ENCODE assay signal across 8 cellular contexts in genomic region chr20:41027872-41028358, GRCh38. TPM values are rescaled to one million over a fixed set of nuclear protein-coding genes. Genes with fewer than 3 reads are reported as not detected.
A peak's percentile ranks its signal among the peaks of the same experiment; 100 is the strongest.
DNase-seq lines count a peak whose midpoint lies in the region; ATAC-seq and TF ChIP-seq lines count a peak whose summit lies in the region.

No MANE protein-coding gene starts in this region.

- peak overlapping the region; percentile 84 for H3K27ac Mint-ChIP-seq in activated naive CD8-positive, alpha-beta T cell treated with anti-CD3 and anti-CD28 coated beads, Interleukin-2, amount 50 U/mL, for 24 hours

- peak overlapping the region; percentile 89 for H3K4me3 Mint-ChIP-seq in activated T-cell treated with anti-CD3 and anti-CD28 coated beads, Interleukin-2, amount 50 U/mL, for 4 hours
- peak overlapping the region; percentile 92 for H3K4me3 Mint-ChIP-seq in activated naive CD8-positive, alpha-beta T cell treated with anti-CD3 and anti-CD28 coated beads, Interleukin-2, amount 50 U/mL, for 24 hours

- peak overlapping the region in 1 of 2 donors; percentile 97 for H3K27ac ChIP-seq in liver (ENCODE audit: low read depth in 1 of 2, low read length in 2 of 2)
- peak overlapping the region in 2 of 3 donors; percentile 0 to 98 for H3K27ac ChIP-seq in thyroid gland

- TF ChIP-seq POLR2A in thyroid gland (IDR thresholded peaks at IDR 0.05) = no peak

- TF ChIP-seq CTCF in liver (IDR thresholded peaks at IDR 0.05; ENCODE audit: low read depth, low read length, missing input control) = no peak
- TF ChIP-seq CTCF in thyroid gland (IDR thresholded peaks at IDR 0.05) = no peak

- H3K27me3 Mint-ChIP-seq in activated T-cell treated with anti-CD3 and anti-CD28 coated beads, Interleukin-2, amount 50 U/mL, for 4 hours (ENCODE audit: low read depth) = no peaks in the 10 kb centered on the region
- no peaks in the 10 kb centered on the region for H3K27me3 Mint-ChIP-seq in activated naive CD8-positive, alpha-beta T cell treated with anti-CD3 and anti-CD28 coated beads, Interleukin-2, amount 50 U/mL, for 24 hours

- intact Hi-C loops in thyroid gland (cut with DNase I) = no loop called here

- no peaks in the 10 kb centered on the region for H3K27me3 ChIP-seq in liver (ENCODE audit: control insufficient read depth in 4 of 4, insufficient read depth in 4 of 4, low read length in 3 of 4)
- no peaks in the 10 kb centered on the region for H3K27me3 ChIP-seq in thyroid gland

- H3K9me3 ChIP-seq in liver (ENCODE audit: control insufficient read depth in 4 of 4, low read length in 3 of 4) (no peaks in the 10 kb centered on the region), thyroid gland (no peaks in the 10 kb centered on the region)

- H3K9me3 Mint-ChIP-seq in activated T-cell treated with anti-CD3 and anti-CD28 coated beads, Interleukin-2, amount 50 U/mL, for 4 hours = no peaks in the 10 kb centered on the region
- H3K9me3 Mint-ChIP-seq in activated naive CD8-positive, alpha-beta T cell treated with anti-CD3 and anti-CD28 coated beads, Interleukin-2, amount 50 U/mL, for 24 hours = no peaks in the 10 kb centered on the region

- H3K36me3 ChIP-seq in liver (ENCODE audit: control insufficient read depth in 4 of 4, insufficient read depth in 3 of 4, low read depth in 1 of 4, low read length in 3 of 4) = no peaks in the 10 kb centered on the region
- H3K36me3 ChIP-seq in thyroid gland = no peaks in the 10 kb centered on the region

- no peak for TF ChIP-seq RAD21 in liver (IDR thresholded peaks at IDR 0.05)

- peaks cover 3 to 26% (median 17%) of the 10 kb centered on the region in 4 donors for H3K4me1 ChIP-seq in liver (ENCODE audit: control insufficient read depth in 4 of 4, insufficient read depth in 4 of 4, low read length in 3 of 4)
- peaks cover 21 to 33% of the 10 kb centered on the region in 2 donors for H3K4me1 ChIP-seq in thyroid gland

- H3K4me1 Mint-ChIP-seq in activated T-cell treated with anti-CD3 and anti-CD28 coated beads, Interleukin-2, amount 50 U/mL, for 4 hours (ENCODE audit: low read depth) = peaks cover 41% of the 10 kb centered on the region
- peaks cover 46% of the 10 kb centered on the region for H3K4me1 Mint-ChIP-seq in activated naive CD8-positive, alpha-beta T cell treated with anti-CD3 and anti-CD28 coated beads, Interleukin-2, amount 50 U/mL, for 24 hours

- no peak for ATAC-seq in activated T-cell treated with anti-CD3 and anti-CD28 coated beads, Interleukin-2, amount 50 U/mL, for 4 hours
- no peak for ATAC-seq in activated naive CD8-positive, alpha-beta T cell treated with anti-CD3 and anti-CD28 coated beads, Interleukin-2, amount 50 U/mL, for 24 hours
- ATAC-seq in HG03469 (IDR thresholded peaks at IDR 0.05; ENCODE audit: unreplicated experiment) = no peak

- H3K4me3 ChIP-seq in liver (ENCODE audit: low read depth in 1 of 3, low read length in 3 of 3) = peak overlapping the region; percentile 27 to 56 (median 39)
- peak overlapping the region in 1 of 3 donors; percentile 20 for H3K4me3 ChIP-seq in thyroid gland (replicated peaks in 1 of 3)

- H3K9ac ChIP-seq in liver (ENCODE audit: low read depth in 1 of 2, low read length in 2 of 2) = peak overlapping the region in 1 of 2 donors; percentile 23

- no peak for DNase-seq in activated T-cell treated with anti-CD3 and anti-CD28 coated beads, Interleukin-2, amount 50 U/mL, for 4 hours
- DNase-seq in activated T-cell treated with anti-CD3 and anti-CD28 coated beads, Interleukin-2, amount 50 U/mL, for 48 hours = no peak
- no peak for DNase-seq in activated naive CD8-positive, alpha-beta T cell treated with anti-CD3 and anti-CD28 coated beads, Interleukin-2, amount 50 U/mL, for 24 hours
- DNase-seq in thyroid gland (no peak), NK-92 (lab: John Stamatoyannopoulos, UW; ENCODE audit: unreplicated experiment) (no peak), NCI-H524 treated with DMSO at 0.1 percent for 48 hours (lab: John Stamatoyannopoulos, UW) (no peak)

- WGBS in liver = 37% methylated on average over 10 of the region's 10 CpGs
- 29 to 30% methylated on average over 10 of the region's 10 CpGs for WGBS in thyroid gland, 2 donors

- peaks cover 27% of the 10 kb centered on the region for H3K36me3 Mint-ChIP-seq in activated T-cell treated with anti-CD3 and anti-CD28 coated beads, Interleukin-2, amount 50 U/mL, for 4 hours (ENCODE audit: insufficient read depth)
- H3K36me3 Mint-ChIP-seq in activated naive CD8-positive, alpha-beta T cell treated with anti-CD3 and anti-CD28 coated beads, Interleukin-2, amount 50 U/mL, for 24 hours (ENCODE audit: low read depth) = peaks cover 38% of the 10 kb centered on the region

TF ChIP-seq in liver, 16 proteins besides CTCF, POLR2A, EP300 and RAD21:
- no peak for TF ChIP-seq HNF4A (conservative IDR thresholded peaks at IDR 0.05)
- TF ChIP-seq ZBTB33 (IDR thresholded peaks at IDR 0.05) = no peak
- TF ChIP-seq MAX (IDR thresholded peaks at IDR 0.05) = no peak
- no peak for TF ChIP-seq RXRA (IDR thresholded peaks at IDR 0.05)
- no peak for TF ChIP-seq TAF1 (conservative IDR thresholded peaks at IDR 0.05)
- no peak for TF ChIP-seq EGR1 (IDR thresholded peaks at IDR 0.05; ENCODE audit: low read depth in 2 of 2)
- no peak for TF ChIP-seq FOXA2 (IDR thresholded peaks at IDR 0.05)
- no peak for TF ChIP-seq REST (IDR thresholded peaks at IDR 0.05)
- TF ChIP-seq SP1 (IDR thresholded peaks at IDR 0.05) = no peak
- no peak for TF ChIP-seq JUND (IDR thresholded peaks at IDR 0.05)
- no peak for TF ChIP-seq YY1 (IDR thresholded peaks at IDR 0.05)
- TF ChIP-seq NR2F2 (IDR thresholded peaks at IDR 0.05) = no peak
- TF ChIP-seq ATF3 (IDR thresholded peaks at IDR 0.05) = no peak
- no peak for TF ChIP-seq HNF4G (IDR thresholded peaks at IDR 0.05)
- TF ChIP-seq GABPA (IDR thresholded peaks at IDR 0.05 in 1 of 2, conservative IDR thresholded peaks at IDR 0.05 in 1 of 2) = no peak
- no peak for TF ChIP-seq FOXA1 (IDR thresholded peaks at IDR 0.05)

RNA-seq across cellular contexts. Expression of gene TOP1, which starts 0.7 kb away (rescaled TPM):
- total RNA-seq in activated T-cell treated with anti-CD3 and anti-CD28 coated beads, Interleukin-2, amount 50 U/mL, for 4 hours = 100 to 1,000 TPM; 117 to 131 (median 121) TPM
- 10 to 100 TPM; 21.1 to 62.1 TPM for total RNA-seq in liver
- polyA plus RNA-seq in liver = 10 to 100 TPM; 13.7 to 17.8 TPM
- 10 to 100 TPM; 31.3 to 46.3 (median 41.4) TPM for total RNA-seq in thyroid gland
